Comparison of ENCODE assay signal across 8 cellular contexts in the genomic region with DNA sequence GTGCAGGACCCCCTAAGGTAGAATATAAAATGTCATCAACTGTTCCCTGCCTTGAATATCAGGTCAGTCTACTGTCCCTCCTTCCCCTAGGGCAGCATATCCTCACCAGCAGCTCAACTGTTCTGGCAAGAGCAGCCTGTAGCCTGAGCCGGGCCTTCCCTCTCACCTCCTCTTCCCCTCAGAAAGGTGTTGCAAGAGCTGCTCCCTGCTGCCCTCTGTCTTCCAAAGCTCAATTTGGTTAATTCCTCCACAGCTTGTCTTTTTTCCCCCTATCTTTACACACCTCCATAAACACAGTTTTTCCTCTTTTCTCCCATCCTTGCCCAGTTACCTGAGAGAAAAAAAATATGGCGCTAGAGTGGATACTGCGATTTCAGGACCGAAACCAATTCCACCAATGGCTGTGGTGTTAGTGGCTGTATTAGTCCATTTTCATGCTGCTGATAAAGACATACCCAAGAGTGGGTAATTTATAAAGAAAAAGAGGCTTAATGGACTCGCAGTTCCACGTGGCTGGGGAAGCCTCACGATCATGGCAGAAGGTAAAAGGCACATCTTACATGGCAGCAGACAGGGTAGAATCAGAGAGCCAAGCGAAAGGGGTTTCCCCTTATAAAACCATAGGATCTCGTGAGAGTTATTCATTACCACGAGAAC.
DNase-seq lines count a peak whose midpoint lies in the region; ATAC-seq, FAIRE-seq and TF ChIP-seq lines count a peak whose summit lies in the region.

No MANE protein-coding gene starts in this region.

- H3K9me3 ChIP-seq in Peyer's patch (no peaks in the 10 kb centered on the region), GM12878 (replicated peaks; ENCODE audit: control insufficient read depth, insufficient read depth, low read length) (no peaks in the 10 kb centered on the region), testis (no peaks in the 10 kb centered on the region)

- H3K36me3 ChIP-seq in Peyer's patch: no peaks in the 10 kb centered on the region
- no peaks in the 10 kb centered on the region for H3K36me3 ChIP-seq in GM12878 (ENCODE audit: control insufficient read depth in 2 of 2, insufficient read depth in 2 of 2, low read length in 1 of 2)
- H3K36me3 ChIP-seq in testis (ENCODE audit: low read depth, missing control alignments): no peaks in the 10 kb centered on the region

- TF ChIP-seq POLR2A in Peyer's patch (IDR thresholded peaks at IDR 0.05) (no peak), GM12878 (IDR thresholded peaks at IDR 0.05; ENCODE audit: low read depth, low read length) (no peak), testis (IDR thresholded peaks at IDR 0.05) (no peak)

- DNase-seq in NCI-H2029 treated with DMSO at 0.1 percent for 48 hours (lab: John Stamatoyannopoulos, UW): peak; percentile 42
- DNase-seq in NCI-H2029 (lab: John Stamatoyannopoulos, UW): no peak
- peak; percentile 34 for DNase-seq in HK-2 (ENCODE audit: unreplicated experiment)
- peak in 2 of 3 donors; percentile 33 to 60 for DNase-seq in Peyer's patch
- DNase-seq in GM12878 (ENCODE audit: low read depth, low spot score): no peak
- peak; percentile 44 for DNase-seq in kidney glomerular epithelial cell (lab: John Stamatoyannopoulos, UW)
- DNase-seq in testis: peak; percentile 73

- H2AFZ ChIP-seq in GM12878 (ENCODE audit: control insufficient read depth, low read depth, low read length): no peak overlapping the region

- intact Hi-C loops in GM12878 (cut with micrococcal nuclease; ENCODE audit: unreplicated experiment): loop anchor here (5.0 kb wide), 1 partner anchor 376 kb away; no protein-coding TSS in a partner anchor
- intact Hi-C loops in testis (cut with DNase I; ENCODE audit: low total_unique reads): no loop called here

- H3K4me1 ChIP-seq in Peyer's patch (peaks cover 0 to 8% (median 0%) of the 10 kb centered on the region in 4 donors), GM12878 (ENCODE audit: control insufficient read depth, insufficient read depth, low read length) (peaks cover 5% of the 10 kb centered on the region), testis (peaks cover 14% of the 10 kb centered on the region)

- H3K9ac ChIP-seq in GM12878 (ENCODE audit: control insufficient read depth, insufficient read depth, low read length): no peak overlapping the region

- no peak overlapping the region for H3K4me2 ChIP-seq in GM12878 (ENCODE audit: control insufficient read depth, insufficient read depth)

- H3K79me2 ChIP-seq in GM12878 (ENCODE audit: control insufficient read depth, insufficient read depth, low read length): no peaks in the 10 kb centered on the region

- H3K4me3 ChIP-seq in Peyer's patch: no peak overlapping the region
- H3K4me3 ChIP-seq in GM12878: no peak overlapping the region
- H3K4me3 ChIP-seq in testis: no peak overlapping the region

- 25% methylated on average over 10 of the region's 10 CpGs for WGBS in GM12878 (ENCODE audit: insufficient coverage, insufficient replicate concordance, low lambda C conversion rate, missing lambda C conversion rate)
- WGBS in testis, 2 donors: 53 to 65% methylated on average over 10 of the region's 10 CpGs

- H3K27ac ChIP-seq in Peyer's patch (no peak overlapping the region), GM12878 (ENCODE audit: control insufficient read depth, insufficient read depth) (no peak overlapping the region), testis (peak overlapping the region in 1 of 2 donors; percentile 16)

- no peaks in the 10 kb centered on the region for H3K27me3 ChIP-seq in Peyer's patch
- H3K27me3 ChIP-seq in GM12878 (replicated peaks in 1 of 2; ENCODE audit: control insufficient read depth in 2 of 2, insufficient read depth in 2 of 2, low read length in 1 of 2): no peaks in the 10 kb centered on the region
- H3K27me3 ChIP-seq in testis: no peaks in the 10 kb centered on the region

- CTCF ChIA-PET in GM12878 (lab: Yijun Ruan, JAX): interaction anchor here (0.6 to 4.2 kb wide), 27 partner anchors 9 to 376 kb away, joined by 3 to 53 read pairs (median 4); no protein-coding TSS in a partner anchor

- in situ Hi-C loops in GM12878 (cut with MboI): no loop called here

- peak; percentile 83 for ATAC-seq in GM21447 (IDR thresholded peaks at IDR 0.05; ENCODE audit: unreplicated experiment)
- peak; percentile 80 for ATAC-seq in GM12878

- no TSS peak for BruUV-seq in GM12878 (replicated peaks; lab: Mats Ljungman, UMichigan)

- SMC1A ChIA-PET in GM12878 (lab: Charles Lee; ENCODE audit: uncharacterized antibody, unreplicated experiment): interaction anchor here (0.7 to 5.0 kb wide), 25 partner anchors 9 to 463 kb away, joined by 3 to 51 read pairs (median 4); no protein-coding TSS in a partner anchor

- TF ChIP-seq EP300 in GM12878 (IDR thresholded peaks at IDR 0.05; ENCODE audit: borderline replicate concordance in 1 of 2, control insufficient read depth in 1 of 2, low read depth in 2 of 2, low read length in 2 of 2): no peak

- TF ChIP-seq RAD21 in GM12878 (IDR thresholded peaks at IDR 0.05; ENCODE audit: insufficient read depth, low read depth, low read length): peak; percentile 80

- TF ChIP-seq CTCF in Peyer's patch (IDR thresholded peaks at IDR 0.05) (peak in 5 of 6 experiments; percentile 11 to 62 (median 53)), GM12878 (IDR thresholded peaks at IDR 0.05 in 2 of 3, conservative IDR thresholded peaks at IDR 0.05 in 1 of 3; ENCODE audit: control insufficient read depth in 2 of 3, extremely low read depth in 1 of 3, insufficient read depth in 1 of 3, low read depth in 3 of 3, low read length in 3 of 3) (peak; percentile 54 to 73 (median 68)), testis (IDR thresholded peaks at IDR 0.05) (peak; percentile 49 to 65 (median 51))

- RAD21 ChIA-PET in GM12878 (lab: Charles Lee; ENCODE audit: unreplicated experiment): interaction anchor here (0.7 to 2.2 kb wide), 18 partner anchors 11 to 384 kb away, joined by 3 to 13 read pairs (median 4); no protein-coding TSS in a partner anchor

- no peaks in the 10 kb centered on the region for H4K20me1 ChIP-seq in GM12878 (ENCODE audit: control insufficient read depth, insufficient read depth)

- FAIRE-seq in GM12878 (lab: Jason Lieb, UNC): peak; percentile 54

- POLR2A ChIA-PET in GM12878 (lab: Charles Lee): no interaction called here

TF ChIP-seq in GM12878, 131 proteins besides CTCF, POLR2A, EP300 and RAD21:
- no peak for TF ChIP-seq CEBPB (IDR thresholded peaks at IDR 0.05; ENCODE audit: borderline replicate concordance in 1 of 2, low read depth in 2 of 2, low read length in 2 of 2)
- TF ChIP-seq SMC3 (IDR thresholded peaks at IDR 0.05; ENCODE audit: borderline replicate concordance, low read length): peak; percentile 68; the same call in 1 of the 2 replicates
- no peak for TF ChIP-seq BHLHE40 (IDR thresholded peaks at IDR 0.05; ENCODE audit: borderline replicate concordance in 1 of 2, low read depth in 2 of 2, low read length in 1 of 2)
- no peak for TF ChIP-seq POLR2AphosphoS5 (IDR thresholded peaks at IDR 0.05; ENCODE audit: low read length)
- 0 out of 2 replicates have a peak, but pooled peaks have one; percentile 34 for TF ChIP-seq STAT1 (conservative IDR thresholded peaks at IDR 0.05)

Comparison
In these comparisons a context has a peak if more than half of its experiments do, and no peak if none do; other contexts are left out.
1. DNase-seq: peak in NCI-H2029 treated with DMSO at 0.1 percent for 48 hours (single experiment), HK-2 (single experiment), Peyer's patch (2 of 3), kidney glomerular epithelial cell (single experiment) and testis (single experiment); none in NCI-H2029 (single experiment) and GM12878 (single experiment).
2. Peak in every context shown above with its lines, with median percentiles within 50 percentile points of each other: CTCF ChIP-seq.